ENCODE assay signal across 22 cellular contexts in genomic region chr10:132196178-132197113, GRCh38. TPM values are rescaled to one million over a fixed set of nuclear protein-coding genes. Genes with fewer than 3 reads are reported as not detected.
DNase-seq lines count a peak whose midpoint lies in the region; ATAC-seq and TF ChIP-seq lines count a peak whose summit lies in the region.
"Had no signal": no experiment of that assay in that cellular context is flagged by ENCODE, and none has a peak within 500 bp of the region (broad histone marks: within the 10 kb centered on the region; RNA-seq: fewer than 3 reads in every experiment).

No MANE protein-coding gene starts in this region.

- H3K4me1 ChIP-seq in lower lobe of right lung (no peaks in the 10 kb centered on the region), aorta (ENCODE audit: control insufficient read depth in 1 of 2, insufficient read depth in 2 of 2, low read length in 2 of 2) (no peaks in the 10 kb centered on the region)

- no peak for TF ChIP-seq CTCF in WERI-Rb-1 (IDR thresholded peaks at IDR 0.05; ENCODE audit: low read depth, low read length)
- no peak for TF ChIP-seq CTCF in lower lobe of right lung (IDR thresholded peaks at IDR 0.05)

- H3K27me3 ChIP-seq in WERI-Rb-1 (ENCODE audit: insufficient read depth, low read depth, severe bottlenecking) (no peaks in the 10 kb centered on the region), lower lobe of right lung (ENCODE audit: low read depth) (peaks cover 9% of the 10 kb centered on the region), aorta (ENCODE audit: control insufficient read depth in 1 of 2, insufficient read depth in 2 of 2, low read length in 1 of 2) (no peaks in the 10 kb centered on the region)

- DNase-seq in cardiac septum (ENCODE audit: low spot score), result peak; percentile 73
- DNase-seq in left cardiac atrium, result no peak
- DNase-seq in WERI-Rb-1, result peak; percentile 6
- peak; percentile 33 for DNase-seq in lower lobe of right lung
- DNase-seq in aorta, result peak; percentile 38 to 66
- DNase-seq in NCI-H226, result no peak
- DNase-seq: AML-193; COR-L47; GOT3; IMR-90; MM.1S; NCI-H2029; NCI-H446 treated with DMSO at 0.1 percent for 48 hours; NCI-H526; NCI-H82; NK-92 treated with Interleukin-12 subunit alpha and Interleukin-12 subunit beta, amount 100 ng/mL, for 24 hours; SK-N-SH had no signal

- intact Hi-C loops in cardiac septum (cut with DNase I) (no loop called here), left cardiac atrium (cut with DNase I) (no loop called here), lower lobe of right lung (cut with DNase I) (no loop called here), aorta (cut with DNase I) (no loop called here)

- H3K36me3 ChIP-seq in WERI-Rb-1, result peaks cover 86% of the 10 kb centered on the region
- H3K36me3 ChIP-seq in lower lobe of right lung, result no peaks in the 10 kb centered on the region
- H3K36me3 ChIP-seq in aorta (ENCODE audit: control insufficient read depth in 1 of 2, insufficient read depth in 2 of 2, low read length in 1 of 2), result no peaks in the 10 kb centered on the region

- ATAC-seq in left cardiac atrium, result no peak
- no peak for ATAC-seq in lower lobe of right lung
- ATAC-seq in aorta (ENCODE audit: low FRiP score), result no peak
- no peak for ATAC-seq in GM18861 (IDR thresholded peaks at IDR 0.05; ENCODE audit: unreplicated experiment)
- ATAC-seq: HCT116 had no signal

- H3K27ac ChIP-seq in WERI-Rb-1 (no peak overlapping the region), lower lobe of right lung (no peak overlapping the region), aorta (ENCODE audit: low read depth in 1 of 2, low read length in 2 of 2) (no peak overlapping the region)
- H3K27ac ChIP-seq: BLaER1 treated with 17β-estradiol and CSF1 and Interleukin-3, amounts not matched to agents 10 nM and 100 nM; KMS-11; RWPE1 had no signal

- WGBS in aorta, 2 donors, result 90 to 91% methylated on average over 30 of the region's 30 CpGs

- H3K4me3 ChIP-seq in WERI-Rb-1 (ENCODE audit: low read depth, low read length) (no peak overlapping the region), lower lobe of right lung (no peak overlapping the region), aorta (ENCODE audit: low read length in 2 of 2) (no peak overlapping the region)
- H3K4me3 ChIP-seq: BLaER1 treated with 17β-estradiol and CSF1 and Interleukin-3, amounts not matched to agents 10 nM and 100 nM had no signal

- H3K9me3 ChIP-seq in WERI-Rb-1 (ENCODE audit: severe bottlenecking) (no peaks in the 10 kb centered on the region), lower lobe of right lung (no peaks in the 10 kb centered on the region), aorta (ENCODE audit: control insufficient read depth, low read length) (no peaks in the 10 kb centered on the region)
- H3K9me3 ChIP-seq: BLaER1 treated with 17β-estradiol and CSF1 and Interleukin-3, amounts not matched to agents 10 nM and 100 nM; SK-N-SH had no signal

RNA-seq across cellular contexts. Expression of gene DPYSL4, which starts 9.7 kb away (rescaled TPM):
- 55.4 TPM for total RNA-seq in cardiac septum
- 1 to 10 TPM; 1.4 to 9.9 TPM for total RNA-seq in left cardiac atrium
- total RNA-seq in lower lobe of right lung, result 2.1 TPM
- total RNA-seq in aorta, result 1 to 10 TPM in 1 of 2 donors, under 1 TPM in 1; 0.84 to 1.4 TPM
- under 1 TPM in 1 of 2 donors, not detected in 1; 0.95 TPM for polyA plus RNA-seq in aorta

Comparison
In these comparisons a context has a peak if more than half of its experiments do, and no peak if none do; other contexts are left out.
1. DNase-seq: peak in cardiac septum (single experiment), WERI-Rb-1 (single experiment), lower lobe of right lung (single experiment) and aorta (2 of 2); none in left cardiac atrium (single experiment) and NCI-H226 (single experiment).